Comparison of ENCODE assay signal across 1 cellular context in genomic region chr5:127702434-127702833, GRCh38.
TF ChIP-seq lines count a peak whose summit lies in the region.

No MANE protein-coding gene starts in this region.

TF ChIP-seq in H1, 55 proteins besides CTCF, POLR2A, EP300 and RAD21 (continued from another document):
- TF ChIP-seq EGR1 (IDR thresholded peaks at IDR 0.05; ENCODE audit: borderline replicate concordance, low read depth, low read length) = no peak
- TF ChIP-seq CBX8 (IDR thresholded peaks at IDR 0.05; ENCODE audit: borderline replicate concordance, low read depth, low read length) = no peak
- no peak for TF ChIP-seq PHF8 (conservative IDR thresholded peaks at IDR 0.05; ENCODE audit: low read depth, low read length)
- TF ChIP-seq CHD1 (IDR thresholded peaks at IDR 0.05; ENCODE audit: low read depth, low read length) = no peak
- TF ChIP-seq SIN3A (conservative IDR thresholded peaks at IDR 0.05 in 1 of 2, IDR thresholded peaks at IDR 0.05 in 1 of 2; ENCODE audit: low read depth in 1 of 2, low read length in 2 of 2) = no peak
- no peak for TF ChIP-seq NRF1 (IDR thresholded peaks at IDR 0.05; ENCODE audit: low read depth, low read length)
- no peak for TF ChIP-seq POU5F1 (IDR thresholded peaks at IDR 0.05; ENCODE audit: low read depth, low read length)
- TF ChIP-seq BACH1 (IDR thresholded peaks at IDR 0.05; ENCODE audit: low read length) = no peak
- no peak for TF ChIP-seq HDAC2 (IDR thresholded peaks at IDR 0.05; ENCODE audit: borderline replicate concordance in 1 of 2, low read depth in 2 of 2, low read length in 2 of 2)
- no peak for TF ChIP-seq E2F6 (IDR thresholded peaks at IDR 0.05)
- no peak for TF ChIP-seq RFX5 (IDR thresholded peaks at IDR 0.05; ENCODE audit: borderline replicate concordance, low read depth, low read length)
- TF ChIP-seq, protein P1, sequence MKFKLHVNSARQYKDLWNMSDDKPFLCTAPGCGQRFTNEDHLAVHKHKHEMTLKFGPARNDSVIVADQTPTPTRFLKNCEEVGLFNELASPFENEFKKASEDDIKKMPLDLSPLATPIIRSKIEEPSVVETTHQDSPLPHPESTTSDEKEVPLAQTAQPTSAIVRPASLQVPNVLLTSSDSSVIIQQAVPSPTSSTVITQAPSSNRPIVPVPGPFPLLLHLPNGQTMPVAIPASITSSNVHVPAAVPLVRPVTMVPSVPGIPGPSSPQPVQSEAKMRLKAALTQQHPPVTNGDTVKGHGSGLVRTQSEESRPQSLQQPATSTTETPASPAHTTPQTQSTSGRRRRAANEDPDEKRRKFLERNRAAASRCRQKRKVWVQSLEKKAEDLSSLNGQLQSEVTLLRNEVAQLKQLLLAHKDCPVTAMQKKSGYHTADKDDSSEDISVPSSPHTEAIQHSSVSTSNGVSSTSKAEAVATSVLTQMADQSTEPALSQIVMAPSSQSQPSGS (IDR thresholded peaks at IDR 0.05; ENCODE audit: low read length) = no peak
- TF ChIP-seq GTF2F1 (IDR thresholded peaks at IDR 0.05; ENCODE audit: borderline replicate concordance, low read depth, low read length) = no peak
- no peak for TF ChIP-seq POLR2AphosphoS5 (IDR thresholded peaks at IDR 0.05; ENCODE audit: low read depth, low read length)
- no peak for TF ChIP-seq CHD2 (IDR thresholded peaks at IDR 0.05; ENCODE audit: low read length)
- no peak for TF ChIP-seq JUND (IDR thresholded peaks at IDR 0.05; ENCODE audit: low read length)
